Comparison of ENCODE assay signal across 9 cellular contexts in the genomic region with DNA sequence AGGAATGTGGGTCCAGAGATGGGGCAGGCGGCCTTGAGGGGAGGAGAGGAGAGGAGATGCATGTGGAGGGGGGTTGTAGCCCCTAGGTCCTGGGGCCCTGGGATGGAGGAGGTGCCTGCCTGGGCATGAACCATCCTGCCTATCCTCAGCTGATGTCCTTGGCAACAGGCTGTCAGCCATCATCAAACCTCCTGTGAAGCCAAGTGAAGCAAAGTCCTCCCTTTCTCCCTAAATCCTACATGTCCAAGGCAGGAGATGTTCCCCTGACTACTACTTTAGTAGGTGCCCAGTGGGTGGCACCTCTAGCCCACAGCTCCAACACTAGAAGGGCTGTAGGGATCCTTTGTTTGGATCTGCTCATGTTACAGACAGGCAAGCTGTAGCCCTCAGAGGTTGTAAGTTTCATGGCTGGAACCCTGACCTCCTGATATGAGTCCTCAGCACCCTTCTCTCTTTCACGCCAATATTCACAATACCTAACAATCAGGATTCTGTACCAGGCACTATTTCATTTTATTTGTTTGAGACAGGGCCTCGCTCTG.
A peak's percentile ranks its signal among the peaks of the same experiment; 100 is the strongest.
DNase-seq lines count a peak whose midpoint lies in the region; ATAC-seq and TF ChIP-seq lines count a peak whose summit lies in the region.
"Had no signal": no experiment of that assay in that cellular context is flagged by ENCODE, and none has a peak within 500 bp of the region (broad histone marks: within the 10 kb centered on the region; RNA-seq: fewer than 3 reads in every experiment).

No MANE protein-coding gene starts in this region.

- peak; percentile 64 for TF ChIP-seq CTCF in AG09309 (IDR thresholded peaks at IDR 0.05; ENCODE audit: control insufficient read depth, insufficient read depth, low read depth, low read length, missing control alignments)
- peak; percentile 57 for TF ChIP-seq CTCF in HEK293 (tag by site-specific recombination; IDR thresholded peaks at IDR 0.05)
- TF ChIP-seq CTCF in right atrium auricular region (IDR thresholded peaks at IDR 0.05) = peak; percentile 10 to 57
- TF ChIP-seq CTCF in WTC11 (IDR thresholded peaks at IDR 0.05) = no peak

- H3K27ac ChIP-seq in HEK293 (ENCODE audit: extremely low read depth, low read depth, low read length) (no peak overlapping the region), right atrium auricular region (peak overlapping the region; percentile 42 to 64)
- H3K27ac ChIP-seq: SK-N-MC had no signal

- H3K27me3 Mint-ChIP-seq in T-cell = peaks cover 10 to 13% of the 10 kb centered on the region in 2 donors
- no peaks in the 10 kb centered on the region for H3K27me3 Mint-ChIP-seq in WTC11 (ENCODE audit: low read depth)

- H3K4me1 ChIP-seq in HEK293 (ENCODE audit: control insufficient read depth, insufficient read depth, low read length) (no peaks in the 10 kb centered on the region), right atrium auricular region (peaks cover 0 to 40% of the 10 kb centered on the region in 2 donors)

- H3K4me3 Mint-ChIP-seq in T-cell (no peak overlapping the region), WTC11 (no peak overlapping the region)

- H3K4me1 Mint-ChIP-seq in T-cell = peaks cover 3 to 5% (median 3%) of the 10 kb centered on the region in 3 donors
- peaks cover 32% of the 10 kb centered on the region for H3K4me1 Mint-ChIP-seq in WTC11

- H3K9me3 Mint-ChIP-seq in T-cell (no peaks in the 10 kb centered on the region), WTC11 (peaks cover 6% of the 10 kb centered on the region)

- no peak for DNase-seq in AG09309 (ENCODE audit: low read depth)
- DNase-seq in SW480 (ENCODE audit: low spot score) = peak; percentile 33
- DNase-seq in right atrium auricular region (ENCODE audit: low spot score) = no peak
- no peak for DNase-seq in T-cell
- DNase-seq in WTC11 (ENCODE audit: low spot score) = no peak
- no peak for DNase-seq in superior temporal gyrus (ENCODE audit: extremely low spot score)

- no peaks in the 10 kb centered on the region for H3K9me3 ChIP-seq in HEK293 (ENCODE audit: control insufficient read depth, insufficient read depth, low read depth, low read length)
- no peaks in the 10 kb centered on the region for H3K9me3 ChIP-seq in right atrium auricular region

- POLR2A ChIA-PET in HEK293 (lab: Yijun Ruan, JAX) = no interaction called here
- POLR2A ChIA-PET in T-cell (lab: Charles Lee) = no interaction called here
- POLR2A ChIA-PET in WTC11 (lab: Charles Lee) = no interaction called here

- H3K36me3 ChIP-seq in HEK293 (ENCODE audit: control insufficient read depth in 2 of 2, insufficient read depth in 1 of 2, low read length in 2 of 2) = no peaks in the 10 kb centered on the region
- no peaks in the 10 kb centered on the region for H3K36me3 ChIP-seq in right atrium auricular region

- H3K27ac Mint-ChIP-seq in T-cell (no peak overlapping the region), WTC11 (no peak overlapping the region)

- no peaks in the 10 kb centered on the region for H3K27me3 ChIP-seq in right atrium auricular region

- CTCF ChIA-PET in HEK293 (lab: Yijun Ruan, JAX) = interaction anchor here (0.5 to 10.4 kb wide), 3 partner anchors 189 to 304 kb away, joined by 3 to 164 read pairs (median 8); no protein-coding TSS in a partner anchor
- CTCF ChIA-PET in T-cell (lab: Charles Lee) = interaction anchor here in 1 of 2 donors (5.7 kb wide), 1 partner anchor 284 kb away, joined by 42 read pairs; no protein-coding TSS in a partner anchor
- CTCF ChIA-PET in WTC11 (lab: Charles Lee) = interaction anchor here (0.9 to 2.2 kb wide), 2 partner anchors 284 to 558 kb away, joined by 4 to 9 read pairs; no protein-coding TSS in a partner anchor

- H3K36me3 Mint-ChIP-seq in T-cell (no peaks in the 10 kb centered on the region), WTC11 (no peaks in the 10 kb centered on the region)

- no peak overlapping the region for H3K4me3 ChIP-seq in AG09309 (ENCODE audit: control insufficient read depth, low read depth, low read length)
- H3K4me3 ChIP-seq in HEK293 (ENCODE audit: low read depth, low read length) = no peak overlapping the region
- H3K4me3 ChIP-seq in right atrium auricular region = no peak overlapping the region
- H3K4me3 ChIP-seq: SK-N-MC had no signal

- ATAC-seq in HG03108 (IDR thresholded peaks at IDR 0.05; ENCODE audit: unreplicated experiment) = no peak
- no peak for ATAC-seq in T-cell (replicated peaks in 1 of 4)
- no peak for ATAC-seq in WTC11

TF ChIP-seq in HEK293, 187 proteins besides CTCF, POLR2A, EP300 and RAD21:
- TF ChIP-seq ZNF654 (tag by site-specific recombination; IDR thresholded peaks at IDR 0.05; ENCODE audit: low read depth) (peak; percentile 53), SETDB1 (IDR thresholded peaks at IDR 0.05; ENCODE audit: insufficient read length, low read length) (no peak)

TF ChIP-seq in WTC11, 78 proteins besides CTCF, POLR2A, EP300 and RAD21:
- TF ChIP-seq ZNF423 (CRISPR knock-in tag; IDR thresholded peaks at IDR 0.05) = no peak
- no peak for TF ChIP-seq GTF2I (CRISPR knock-in tag; conservative IDR thresholded peaks at IDR 0.05)
- TF ChIP-seq TEAD1 (CRISPR knock-in tag; IDR thresholded peaks at IDR 0.05) = no peak
